In genomic region chr1:119711804-119712341, GRCh38 we compare ENCODE assay signal across 8 cellular contexts. TPM values are rescaled to one million over a fixed set of nuclear protein-coding genes. Genes with fewer than 3 reads are reported as not detected.
DNase-seq lines count a peak whose midpoint lies in the region; ATAC-seq and TF ChIP-seq lines count a peak whose summit lies in the region.

Gene PHGDH (plus strand): TSS chr1:119711934. CDS start chr1:119712023, 89 bp downstream.

- peak; percentile 93 for DNase-seq in ELR (ENCODE audit: low read depth)
- DNase-seq in HCT116 (ENCODE audit: low read depth, low spot score): peak; percentile 80
- DNase-seq in NCI-H1105 treated with DMSO at 0.1 percent for 48 hours (lab: John Stamatoyannopoulos, UW): peak; percentile 88
- DNase-seq in cardiac fibroblast (ENCODE audit: low read depth in 2 of 2): peak; percentile 91
- peak; percentile 92 for DNase-seq in islet precursor cell
- DNase-seq in spleen: no peak

- no peaks in the 10 kb centered on the region for H3K27me3 ChIP-seq in HCT116 (ENCODE audit: insufficient read depth, low read length)
- peaks cover 0 to 40% (median 12%) of the 10 kb centered on the region in 7 donors for H3K27me3 ChIP-seq in spleen (replicated peaks in 1 of 7)

- H3K9me2 ChIP-seq in HCT116 (ENCODE audit: insufficient read depth): no peaks in the 10 kb centered on the region

- peaks cover 16 to 18% of the 10 kb centered on the region in 2 experiments for H3K4me1 ChIP-seq in HCT116 (ENCODE audit: control insufficient read depth in 1 of 2, insufficient read depth in 2 of 2, low read length in 2 of 2)
- peaks cover 0 to 22% (median 16%) of the 10 kb centered on the region in 6 donors for H3K4me1 ChIP-seq in spleen

- TF ChIP-seq RAD21 in HCT116 (IDR thresholded peaks at IDR 0.05; ENCODE audit: low read depth): no peak

- no peaks in the 10 kb centered on the region for H3K9me3 ChIP-seq in HCT116 (ENCODE audit: control insufficient read depth in 1 of 2, insufficient read depth in 1 of 2, low read depth in 1 of 2, low read length in 2 of 2)
- H3K9me3 ChIP-seq in spleen: no peaks in the 10 kb centered on the region

- POLR2A ChIA-PET in HCT116 (lab: Charles Lee): interaction anchor here (0.8 to 1.4 kb wide), 4 partner anchors 9 to 90 kb away, joined by 3 to 8 read pairs (median 3); partner anchors contain the start of gene ZNF697

- RAD21 ChIA-PET in HCT116 (lab: Charles Lee; ENCODE audit: low non-redundant PET in 1 of 2, low total read pairs in 2 of 2, uncharacterized antibody in 2 of 2, unreplicated experiment in 2 of 2): no interaction called here

- CTCF ChIA-PET in HCT116 (lab: Charles Lee): interaction anchor here (0.8 to 1.4 kb wide), 3 partner anchors 25 to 37 kb away, joined by 3 to 4 read pairs (median 3); no protein-coding TSS in a partner anchor

- H2AFZ ChIP-seq in HCT116 (ENCODE audit: low read depth, low read length, poor library complexity, severe bottlenecking): peak within 1 kb of the TSS; percentile 71

- peak; percentile 74 for TF ChIP-seq POLR2A in HCT116 (IDR thresholded peaks at IDR 0.05; ENCODE audit: borderline replicate concordance, extremely low read depth, insufficient read depth, insufficient read length)
- no peak for TF ChIP-seq POLR2A in spleen (IDR thresholded peaks at IDR 0.05)

- ATAC-seq in HCT116 (peak; percentile 94), GM18867 (IDR thresholded peaks at IDR 0.05; ENCODE audit: unreplicated experiment) (no peak)

- H3K36me3 ChIP-seq in HCT116 (ENCODE audit: control insufficient read depth in 1 of 2, insufficient read depth in 2 of 2, low read length in 2 of 2) (no peaks in the 10 kb centered on the region), spleen (no peaks in the 10 kb centered on the region)

- TF ChIP-seq CTCF in HCT116 (IDR thresholded peaks at IDR 0.05 in 2 of 3, conservative IDR thresholded peaks at IDR 0.05 in 1 of 3; ENCODE audit: borderline replicate concordance in 1 of 3, insufficient read depth in 1 of 3, low read depth in 2 of 3, low read length in 2 of 3) (no peak), cardiac fibroblast (IDR thresholded peaks at IDR 0.05; ENCODE audit: low read depth, low read length) (no peak), spleen (IDR thresholded peaks at IDR 0.05 in 8 of 11, conservative IDR thresholded peaks at IDR 0.05 in 3 of 11) (no peak)

- intact Hi-C loops in HCT116 (cut with micrococcal nuclease): no loop called here
- intact Hi-C loops in T-helper 1 cell treated with Interleukin-12 subunit alpha and Interleukin-12 subunit beta and Interleukin-4 antibody, amounts not matched to agents 30 ng/mL and 1 ng/mL, for 36 hours (cut with micrococcal nuclease): no loop called here
- intact Hi-C loops in spleen (cut with DNase I; ENCODE audit: low total_unique reads): no loop called here

- peak within 1 kb of the TSS; percentile 94 for H3K4me2 ChIP-seq in HCT116 (ENCODE audit: low read length)

- peak within 1 kb of the TSS; percentile 92 to 96 for H3K4me3 ChIP-seq in HCT116 (replicated peaks in 1 of 2; ENCODE audit: low read depth in 1 of 2, low read length in 2 of 2)
- peak within 1 kb of the TSS; percentile 60 to 85 for H3K4me3 ChIP-seq in cardiac fibroblast (replicated peaks in 1 of 2; ENCODE audit: low read depth in 2 of 2, low read length in 2 of 2)
- H3K4me3 ChIP-seq in spleen: peak within 1 kb of the TSS; percentile 39 to 74 (median 48)

- TSS peak; percentile 84 for BruUV-seq in HCT116 (replicated peaks; lab: Mats Ljungman, UMichigan)

- peak within 1 kb of the TSS; percentile 57 for H3K27ac ChIP-seq in HCT116 (ENCODE audit: low read depth, low read length)
- no peak within 1 kb of the TSS for H3K27ac ChIP-seq in spleen

- H3K9ac ChIP-seq in HCT116 (ENCODE audit: low read length): peak within 1 kb of the TSS; percentile 64

- no peaks in the 10 kb centered on the region for H4K20me1 ChIP-seq in HCT116 (ENCODE audit: insufficient read depth)

- peaks cover 18% of the 10 kb centered on the region for H3K79me2 ChIP-seq in HCT116 (ENCODE audit: insufficient read depth, low read length)

- WGBS in spleen, 5 donors: 1% methylated on average over 27 of the region's 27 CpGs

TF ChIP-seq in HCT116, 20 proteins besides CTCF, POLR2A, EP300 and RAD21:
- TF ChIP-seq FOSL1 (IDR thresholded peaks at IDR 0.05; ENCODE audit: low read depth) (no peak), EGR1 (IDR thresholded peaks at IDR 0.05; ENCODE audit: low read depth) (no peak), ELF1 (IDR thresholded peaks at IDR 0.05; ENCODE audit: borderline replicate concordance, low read depth) (no peak), SRF (IDR thresholded peaks at IDR 0.05; ENCODE audit: low read depth) (no peak), ZNF274 (IDR thresholded peaks at IDR 0.05; ENCODE audit: low read depth, low read length) (no peak), CEBPB (IDR thresholded peaks at IDR 0.05; ENCODE audit: low read depth) (peak; percentile 47; the same call in 1 of the 2 replicates), SIN3A (IDR thresholded peaks at IDR 0.05; ENCODE audit: low read depth) (0 out of 2 replicates have a peak, but pooled peaks have one; percentile 33), TCF7L2 (IDR thresholded peaks at IDR 0.05; ENCODE audit: borderline replicate concordance, extremely low read depth, insufficient read depth, insufficient read length) (no peak), ZFX (IDR thresholded peaks at IDR 0.05) (no peak; the same call in 1 of the 2 replicates), EZH2 (IDR thresholded peaks at IDR 0.05) (no peak), SP1 (IDR thresholded peaks at IDR 0.05; ENCODE audit: low read depth) (no peak), POLR2AphosphoS5 (IDR thresholded peaks at IDR 0.05; ENCODE audit: low read depth, low read length) (peak; percentile 95), CBX3 (IDR thresholded peaks at IDR 0.05; ENCODE audit: low read depth) (no peak)
TF ChIP-seq in HCT116: peak in this region for 3.

RNA-seq across cellular contexts. Expression of gene PHGDH, which starts in this region (rescaled TPM):
- total RNA-seq in HCT116 (2021; ENCODE audit: unreplicated experiment) (187 TPM), spleen (10 to 100 TPM in 2 of 7 donors, 1 to 10 TPM in 5; 4.0 to 24.6 (median 6.6) TPM)
- polyA plus RNA-seq in HCT116 (2012): 244 and 317 TPM in 2 replicates
- total RNA-seq in T-helper 1 cell treated with Interleukin-12 subunit alpha and Interleukin-12 subunit beta and Interleukin-4 antibody, amounts not matched to agents 30 ng/mL and 1 ng/mL, for 36 hours: 76.9 and 78.9 TPM in 2 replicates
- 1 to 10 TPM; 1.1 to 5.9 (median 2.0) TPM for polyA plus RNA-seq in spleen
